Comparison of ENCODE assay signal across 1 cellular context in genomic region chrX:129091097-129091496, GRCh38.
TF ChIP-seq lines count a peak whose summit lies in the region.

No MANE protein-coding gene starts in this region.

TF ChIP-seq in H1, 55 proteins besides CTCF, POLR2A, EP300 and RAD21:
- peak; percentile 83 for TF ChIP-seq CHD7 (IDR thresholded peaks at IDR 0.05; ENCODE audit: insufficient replicate concordance, low read length)
- no peak for TF ChIP-seq TAF7 (optimal IDR thresholded peaks at IDR 0.05; ENCODE audit: borderline replicate concordance, low read depth, low read length)
- TF ChIP-seq, protein P1, sequence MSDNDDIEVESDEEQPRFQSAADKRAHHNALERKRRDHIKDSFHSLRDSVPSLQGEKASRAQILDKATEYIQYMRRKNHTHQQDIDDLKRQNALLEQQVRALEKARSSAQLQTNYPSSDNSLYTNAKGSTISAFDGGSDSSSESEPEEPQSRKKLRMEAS (IDR thresholded peaks at IDR 0.05): no peak
- TF ChIP-seq KDM1A (IDR thresholded peaks at IDR 0.05; ENCODE audit: borderline replicate concordance, low read length): no peak
- no peak for TF ChIP-seq USF2 (IDR thresholded peaks at IDR 0.05; ENCODE audit: low read length)
- TF ChIP-seq, protein P2, sequence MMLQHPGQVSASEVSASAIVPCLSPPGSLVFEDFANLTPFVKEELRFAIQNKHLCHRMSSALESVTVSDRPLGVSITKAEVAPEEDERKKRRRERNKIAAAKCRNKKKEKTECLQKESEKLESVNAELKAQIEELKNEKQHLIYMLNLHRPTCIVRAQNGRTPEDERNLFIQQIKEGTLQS (IDR thresholded peaks at IDR 0.05; ENCODE audit: insufficient read depth, low read depth, low read length): no peak
- 0 out of 2 replicates have a peak, but pooled peaks have one; percentile 18 for TF ChIP-seq POU5F1 (IDR thresholded peaks at IDR 0.05; ENCODE audit: low read depth, low read length)
- TF ChIP-seq SP1 (IDR thresholded peaks at IDR 0.05; ENCODE audit: low read depth, low read length): peak; percentile 86
- TF ChIP-seq TCF12 (IDR thresholded peaks at IDR 0.05; ENCODE audit: low read depth, low read length): peak; percentile 100
- peak in 1 of 2 experiments; percentile 60 for TF ChIP-seq BCL11A (IDR thresholded peaks at IDR 0.05; ENCODE audit: low read depth in 2 of 2, low read length in 2 of 2)
- no peak for TF ChIP-seq SUZ12 (IDR thresholded peaks at IDR 0.05; ENCODE audit: low read length)
- TF ChIP-seq TEAD4 (IDR thresholded peaks at IDR 0.05; ENCODE audit: low read depth, low read length): no peak
- peak; percentile 100 for TF ChIP-seq NANOG (IDR thresholded peaks at IDR 0.05; ENCODE audit: insufficient read depth, low read depth, low read length, poor library complexity, severe bottlenecking)
- TF ChIP-seq RXRA (IDR thresholded peaks at IDR 0.05; ENCODE audit: insufficient read depth, low read depth, low read length): no peak
- no peak for TF ChIP-seq BRCA1 (IDR thresholded peaks at IDR 0.05; ENCODE audit: low read depth, low read length)
- no peak for TF ChIP-seq YY1 (IDR thresholded peaks at IDR 0.05; ENCODE audit: low read depth, low read length)
- TF ChIP-seq CTBP2 (IDR thresholded peaks at IDR 0.05; ENCODE audit: borderline replicate concordance, insufficient read depth, insufficient read length, low read length): no peak
- TF ChIP-seq FOSL1 (IDR thresholded peaks at IDR 0.05; ENCODE audit: insufficient read depth, low read depth, low read length): no peak
- no peak for TF ChIP-seq KDM5A (IDR thresholded peaks at IDR 0.05; ENCODE audit: low read length)
- no peak for TF ChIP-seq SAP30 (IDR thresholded peaks at IDR 0.05; ENCODE audit: insufficient read depth, insufficient replicate concordance, low read length)
- TF ChIP-seq TAF1 (IDR thresholded peaks at IDR 0.05; ENCODE audit: low read depth, low read length): 0 out of 2 replicates have a peak, but pooled peaks have one; percentile 35
- TF ChIP-seq ZNF274 (IDR thresholded peaks at IDR 0.05; ENCODE audit: borderline replicate concordance, extremely low read depth, low read length): no peak
- TF ChIP-seq HDAC6 (IDR thresholded peaks at IDR 0.05; ENCODE audit: low read depth, low read length): no peak
- no peak for TF ChIP-seq CBX5 (IDR thresholded peaks at IDR 0.05; ENCODE audit: low read depth, low read length)
